11 cellular contexts compared by ENCODE assay signal in genomic region chr12:21595356-21595755, GRCh38. TPM values are rescaled to one million over a fixed set of nuclear protein-coding genes. Genes with fewer than 3 reads are reported as not detected.
"Had no signal": no experiment of that assay in that cellular context is flagged by ENCODE, and none has a peak within 500 bp of the region (broad histone marks: within the 10 kb centered on the region; RNA-seq: fewer than 3 reads in every experiment).

No MANE protein-coding gene starts in this region.

RNA-seq across cellular contexts. Expression of gene GYS2, which starts 9.3 kb away (rescaled TPM):
- total RNA-seq: dermis blood vessel endothelial cell, glomerular endothelial cell, kidney, left colon, left ventricle myocardium inferior, lung, mammary epithelial cell, mesothelial cell of epicardium, mucosa of descending colon, myocyte had no signal
- polyA plus RNA-seq: immature natural killer cell, mammary epithelial cell had no signal
